Comparison of ENCODE assay signal across 26 cellular contexts in the genomic region with DNA sequence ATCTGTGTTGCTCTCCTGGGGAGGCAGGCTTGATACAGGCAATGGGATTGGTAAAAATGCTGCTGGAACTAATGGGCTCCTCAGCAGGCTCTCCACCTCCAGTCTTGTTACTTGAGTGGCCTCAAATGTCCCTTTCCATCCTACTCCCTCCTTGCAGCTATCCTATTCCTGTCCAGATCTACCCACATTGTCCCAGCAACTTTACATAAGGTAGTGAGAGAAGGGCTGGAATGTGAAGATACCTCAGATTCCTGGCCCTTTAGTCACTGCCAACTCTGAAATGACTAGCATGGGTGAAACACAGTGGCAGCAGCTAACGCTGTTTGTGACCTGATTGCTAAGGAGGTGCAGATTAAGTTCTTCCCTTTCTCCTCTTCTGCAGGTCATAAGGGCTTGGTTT.
DNase-seq lines count a peak whose midpoint lies in the region; ATAC-seq and TF ChIP-seq lines count a peak whose summit lies in the region.
"Had no signal": no experiment of that assay in that cellular context is flagged by ENCODE, and none has a peak within 500 bp of the region (broad histone marks: within the 10 kb centered on the region; RNA-seq: fewer than 3 reads in every experiment).

No MANE protein-coding gene starts in this region.

- ATAC-seq in activated naive CD4-positive, alpha-beta T cell treated with anti-CD3 and anti-CD28 coated beads, Interleukin-2, amount 50 U/mL, for 72 hours, result no peak
- no peak for ATAC-seq in GM21723 (IDR thresholded peaks at IDR 0.05; ENCODE audit: unreplicated experiment)
- ATAC-seq: esophagus mucosa had no signal

- no peaks in the 10 kb centered on the region for H3K36me3 Mint-ChIP-seq in activated naive CD4-positive, alpha-beta T cell treated with anti-CD3 and anti-CD28 coated beads, Interleukin-2, amount 50 U/mL, for 72 hours
- H3K36me3 Mint-ChIP-seq: CD8-positive, alpha-beta memory T cell had no signal

- no peaks in the 10 kb centered on the region for H3K9me3 ChIP-seq in HUES6 (ENCODE audit: control insufficient read depth, insufficient read depth, low read depth, low read length)
- H3K9me3 ChIP-seq: HAP-1 had no signal

- H3K27me3 ChIP-seq in HUES6 (ENCODE audit: control insufficient read depth, insufficient read depth, low read length) (no peaks in the 10 kb centered on the region), kidney epithelial cell (ENCODE audit: control insufficient read depth, insufficient read depth, low read length) (no peaks in the 10 kb centered on the region)

- H3K9me3 Mint-ChIP-seq in activated naive CD4-positive, alpha-beta T cell treated with anti-CD3 and anti-CD28 coated beads, Interleukin-2, amount 50 U/mL, for 72 hours, result no peaks in the 10 kb centered on the region

- H3K27ac Mint-ChIP-seq in activated naive CD4-positive, alpha-beta T cell treated with anti-CD3 and anti-CD28 coated beads, Interleukin-2, amount 50 U/mL, for 72 hours, result no peak overlapping the region
- H3K27ac Mint-ChIP-seq: CD8-positive, alpha-beta memory T cell had no signal

- H3K4me1 ChIP-seq in HUES6 (ENCODE audit: control insufficient read depth, insufficient read depth, low read length), result peaks cover 12% of the 10 kb centered on the region; the same call in 1 of the 2 replicates
- H3K4me1 ChIP-seq: HAP-1 had no signal

- no peak overlapping the region for H3K4me3 ChIP-seq in HUES6 (ENCODE audit: low read depth, low read length)
- H3K4me3 ChIP-seq in kidney epithelial cell (ENCODE audit: low read depth, low read length), result no peak overlapping the region
- H3K4me3 ChIP-seq: HAP-1, lung had no signal

- TF ChIP-seq CTCF in kidney epithelial cell (IDR thresholded peaks at IDR 0.05; ENCODE audit: insufficient read depth, low read length, poor library complexity, severe bottlenecking), result no peak

- DNase-seq in ACHN, result peak; percentile 90
- peak; percentile 71 for DNase-seq in astrocyte of the hippocampus (ENCODE audit: low read depth, low spot score)
- DNase-seq in kidney epithelial cell (ENCODE audit: low read depth), result peak; percentile 21
- DNase-seq in activated naive CD4-positive, alpha-beta T cell treated with anti-CD3 and anti-CD28 coated beads, Interleukin-2, amount 50 U/mL, for 72 hours (ENCODE audit: low spot score in 2 of 2), result no peak
- no peak for DNase-seq in amygdala (lab: John Stamatoyannopoulos, UW)
- DNase-seq in iPS-NIHi11 (ENCODE audit: low spot score), result no peak
- DNase-seq: activated CD4-positive, alpha-beta T cell treated with anti-CD3 and anti-CD28 coated beads for 1 hour; activated gamma-delta T cell; AML-193; CD8-positive, alpha-beta memory T cell; effector CD8-positive, alpha-beta T cell; foreskin melanocyte; GF-D8; kidney glomerular epithelial cell; NCI-H1694 treated with DMSO at 0.1 percent for 48 hours; NCI-H526; nucleus accumbens; small intestine; stimulated activated CD4-positive, alpha-beta T cell treated with anti-CD3 and anti-CD28 coated beads, Interleukin-2, amount 100 ng/mL, for 24 hours; substantia nigra had no signal

- no peak overlapping the region; the same call in 1 of the 2 replicates for H3K27ac ChIP-seq in HUES6 (ENCODE audit: low read depth, low read length)
- H3K27ac ChIP-seq: HL-60 had no signal

- in situ Hi-C loops in ACHN (cut with HindIII; ENCODE audit: low pct_ligation_motif_present, low pct_unique_long_range_greater_than_20kb, low sequenced_read_pairs), result no loop called here

- H3K9ac ChIP-seq in HUES6 (ENCODE audit: low read length), result peak overlapping the region; percentile 14

- H3K36me3 ChIP-seq in HUES6 (ENCODE audit: control insufficient read depth, insufficient read depth, low read length) (no peaks in the 10 kb centered on the region), kidney epithelial cell (ENCODE audit: control insufficient read depth, insufficient read depth, low read length) (no peaks in the 10 kb centered on the region)
- H3K36me3 ChIP-seq: HAP-1 had no signal

Comparison
In these comparisons a context has a peak if more than half of its experiments do, and no peak if none do; other contexts are left out.
1. DNase-seq: peak in ACHN (single experiment), astrocyte of the hippocampus (single experiment) and kidney epithelial cell (single experiment); none in activated naive CD4-positive, alpha-beta T cell treated with anti-CD3 and anti-CD28 coated beads, Interleukin-2, amount 50 U/mL, for 72 hours (0 of 2), amygdala (0 of 56) and iPS-NIHi11 (single experiment).